Comparison of ENCODE assay signal across 5 cellular contexts in genomic region chr1:6043561-6043960, GRCh38.
"Had no signal": no experiment of that assay in that cellular context is flagged by ENCODE, and none has a peak within 500 bp of the region (broad histone marks: within the 10 kb centered on the region; RNA-seq: fewer than 3 reads in every experiment).

No MANE protein-coding gene starts in this region.

- H3K4me3 ChIP-seq: GM23338, K562 had no signal

- DNase-seq: H9, HCEC 1CT, IMR-90 had no signal

- H3K4me1 Mint-ChIP-seq: GM23338, H9 had no signal

- H3K4me2 ChIP-seq: GM23338 had no signal

- H3K4me3 Mint-ChIP-seq: GM23338, H9 had no signal

- H3K27ac Mint-ChIP-seq: GM23338, H9 had no signal

- H2AFZ ChIP-seq: GM23338 had no signal

- H3K9me3 Mint-ChIP-seq: GM23338, H9 had no signal

- ATAC-seq: GM23338, K562 had no signal
